8 cellular contexts compared by ENCODE assay signal in genomic region chr12:55997535-55997859, GRCh38. TPM values are rescaled to one million over a fixed set of nuclear protein-coding genes. Genes with fewer than 3 reads are reported as not detected.
DNase-seq lines count a peak whose midpoint lies in the region; ATAC-seq and TF ChIP-seq lines count a peak whose summit lies in the region.

No MANE protein-coding gene starts in this region.

- CTCF ChIA-PET in A673 (lab: Charles Lee) = interaction anchor here (0.7 to 1.0 kb wide), 2 partner anchors 61 to 192 kb away, joined by 3 to 6 read pairs; partner anchors contain the start of gene SMARCC2

- intact Hi-C loops in A673 (cut with micrococcal nuclease; ENCODE audit: unreplicated experiment) = loop anchor here (2.0 to 5.0 kb wide), 2 partner anchors 31 to 45 kb away; partner anchors contain the start of gene RPS26
- intact Hi-C loops in vagina (cut with DNase I) = loop anchor here (2.0 kb wide), 1 partner anchor 43 kb away; the partner anchor contains the start of gene RPS26

- TF ChIP-seq CTCF in A673 (conservative IDR thresholded peaks at IDR 0.05; ENCODE audit: low read depth, low read length) (no peak), cardiac fibroblast (IDR thresholded peaks at IDR 0.05; ENCODE audit: low read depth, low read length) (no peak), mesothelial cell of epicardium (IDR thresholded peaks at IDR 0.05; ENCODE audit: unreplicated experiment) (no peak), vagina (IDR thresholded peaks at IDR 0.05) (no peak)

- peak overlapping the region; percentile 98 for H3K4me3 Mint-ChIP-seq in mesothelial cell of epicardium

- H3K36me3 ChIP-seq in A673 (ENCODE audit: insufficient read depth, low read length, poor library complexity, severe bottlenecking) = peaks cover 26% of the 10 kb centered on the region
- H3K36me3 ChIP-seq in vagina = peaks cover 0 to 23% of the 10 kb centered on the region in 2 donors

- ATAC-seq in HG02943 (IDR thresholded peaks at IDR 0.05; ENCODE audit: low read depth, unreplicated experiment) (peak; percentile 8), GM18861 (IDR thresholded peaks at IDR 0.05; ENCODE audit: unreplicated experiment) (no peak)

- POLR2A ChIA-PET in A673 (lab: Charles Lee; ENCODE audit: low non-redundant PET) = no interaction called here

- no peak for DNase-seq in A673 (ENCODE audit: low spot score)
- DNase-seq in cardiac fibroblast (ENCODE audit: low read depth in 2 of 2) = no peak
- no peak for DNase-seq in mesothelial cell of epicardium (ENCODE audit: low spot score in 2 of 2, unreplicated experiment in 2 of 2)
- no peak for DNase-seq in vagina (ENCODE audit: extremely low spot score in 2 of 2)
- DNase-seq in SHP77 (lab: John Stamatoyannopoulos, UW) = no peak
- no peak for DNase-seq in cerebellar cortex (ENCODE audit: low spot score)

- H3K4me3 ChIP-seq in A673 (ENCODE audit: low read depth, low read length, poor library complexity, severe bottlenecking) (peak overlapping the region; percentile 42), cardiac fibroblast (replicated peaks in 1 of 2; ENCODE audit: low read depth in 2 of 2, low read length in 2 of 2) (peak overlapping the region; percentile 59 to 83), vagina (peak overlapping the region; percentile 65 to 68)

- H3K27me3 Mint-ChIP-seq in mesothelial cell of epicardium (ENCODE audit: low read depth) = no peaks in the 10 kb centered on the region

- H3K27me3 ChIP-seq in A673 (replicated peaks; ENCODE audit: insufficient read depth, low read depth, low read length, poor library complexity) (no peaks in the 10 kb centered on the region), vagina (no peaks in the 10 kb centered on the region)

- no peak for TF ChIP-seq POLR2A in vagina (IDR thresholded peaks at IDR 0.05)

- H3K27ac ChIP-seq in A673 (ENCODE audit: low read depth, low read length, poor library complexity, severe bottlenecking) (no peak overlapping the region), vagina (peak overlapping the region; percentile 76)

- H3K4me1 ChIP-seq in A673 (ENCODE audit: insufficient read depth, low read length, poor library complexity, severe bottlenecking) (peaks cover 3% of the 10 kb centered on the region), vagina (peaks cover 16% of the 10 kb centered on the region)

- H3K27ac Mint-ChIP-seq in mesothelial cell of epicardium = peak overlapping the region; percentile 95

- H3K9me3 Mint-ChIP-seq in mesothelial cell of epicardium = no peaks in the 10 kb centered on the region

- peaks cover 18% of the 10 kb centered on the region for H3K36me3 Mint-ChIP-seq in mesothelial cell of epicardium

- H3K4me1 Mint-ChIP-seq in mesothelial cell of epicardium = peaks cover 11% of the 10 kb centered on the region

- no TSS peak for BruUV-seq in A673 (replicated peaks; lab: Mats Ljungman, UMichigan)

- H3K9me3 ChIP-seq in A673 (ENCODE audit: low read depth, low read length, poor library complexity, severe bottlenecking) (no peaks in the 10 kb centered on the region), vagina (no peaks in the 10 kb centered on the region)

RNA-seq across cellular contexts. Expression of gene SUOX, which starts 0.4 kb away (rescaled TPM):
- total RNA-seq in A673 (2021) (2.2 and 5.0 TPM in 2 replicates), mesothelial cell of epicardium (37.1 to 38.9 TPM (median 38.1 TPM) in 3 replicates), vagina (15.5 TPM)

RNA-seq across cellular contexts. Expression of gene IKZF4, which starts 23.3 kb away (rescaled TPM):
- 8.8 and 9.5 TPM in 2 replicates for total RNA-seq in A673 (2021)
- 16.2 to 22.5 TPM (median 18.6 TPM) in 3 replicates for total RNA-seq in mesothelial cell of epicardium
- 4.4 TPM for total RNA-seq in vagina

RNA-seq across cellular contexts. Expression of gene RAB5B, which starts 23.6 kb away (rescaled TPM):
- total RNA-seq in A673 (2021) = 73.9 and 78.1 TPM in 2 replicates
- total RNA-seq in mesothelial cell of epicardium = 99.3 to 104 TPM (median 101 TPM) in 3 replicates
- total RNA-seq in vagina = 80.5 TPM

RNA-seq across cellular contexts. Expression of gene CDK2, which starts 30.9 kb away (rescaled TPM):
- 103 and 113 TPM in 2 replicates for total RNA-seq in A673 (2021)
- 52.0 to 54.0 TPM (median 52.4 TPM) in 3 replicates for total RNA-seq in mesothelial cell of epicardium
- 26.0 TPM for total RNA-seq in vagina

RNA-seq across cellular contexts. Expression of gene PMEL, which starts 31.7 kb away (rescaled TPM):
- 1.2 and 2.0 TPM in 2 replicates for total RNA-seq in A673 (2021)
- total RNA-seq in mesothelial cell of epicardium = 3.6 to 5.3 TPM (median 5.1 TPM) in 3 replicates
- total RNA-seq in vagina = 1.2 TPM
